8 cellular contexts compared by ENCODE assay signal in genomic region chr1:109852221-109853015, GRCh38. TPM values are rescaled to one million over a fixed set of nuclear protein-coding genes. Genes with fewer than 3 reads are reported as not detected.
DNase-seq lines count a peak whose midpoint lies in the region; TF ChIP-seq lines count a peak whose summit lies in the region.
"Not testable (repeated sequence)": the region's sequence is repeated elsewhere in the genome, so short reads cannot be mapped to it uniquely, and the experiment has no call there.

No MANE protein-coding gene starts in this region.

- WGBS in thyroid gland, 2 donors = 80 to 90% methylated on average over 12 of the region's 12 CpGs

- H3K4me3 ChIP-seq in thyroid gland (replicated peaks in 1 of 3) = not testable (repeated sequence)

- intact Hi-C loops in thyroid gland (cut with DNase I) = not testable (repeated sequence)

- peaks cover 10 to 14% of the 10 kb centered on the region in 2 donors for H3K4me1 ChIP-seq in thyroid gland

- not testable (repeated sequence) for TF ChIP-seq POLR2A in thyroid gland (IDR thresholded peaks at IDR 0.05)

- TF ChIP-seq CTCF in thyroid gland (IDR thresholded peaks at IDR 0.05) = not testable (repeated sequence)

- not testable (repeated sequence) for H3K27me3 ChIP-seq in thyroid gland

- not testable (repeated sequence) for H3K36me3 ChIP-seq in thyroid gland

- peak; percentile 79 for DNase-seq in Ammon's horn (ENCODE audit: low spot score)
- peak; percentile 39 for DNase-seq in NCI-H226
- DNase-seq in anterior cingulate cortex (lab: John Stamatoyannopoulos, UW) = peak in 45 of 58 donors; percentile 10 to 89 (median 51)
- peak; percentile 74 to 89 for DNase-seq in dermis microvascular lymphatic vessel endothelial cell (ENCODE audit: low read depth in 2 of 2)
- DNase-seq in glomerular visceral epithelial cell (ENCODE audit: extremely low spot score) = peak; percentile 35
- peak; percentile 43 for DNase-seq in kidney tubule cell (ENCODE audit: low spot score)
- peak; percentile 86 for DNase-seq in pons (ENCODE audit: low spot score)
- peak; percentile 17 to 22 for DNase-seq in thyroid gland

- H3K27ac ChIP-seq in thyroid gland = not testable (repeated sequence)

- H3K9me3 ChIP-seq in thyroid gland = not testable (repeated sequence)

RNA-seq across cellular contexts. Expression of gene CSF1, which starts 58.2 kb away (rescaled TPM):
- total RNA-seq in dermis microvascular lymphatic vessel endothelial cell = 4.6 and 7.6 TPM in 2 replicates
- 100 to 1,000 TPM in 1 of 4 donors, 10 to 100 TPM in 3; 33.5 to 127 (median 62.3) TPM for total RNA-seq in thyroid gland

Comparison
In these comparisons a context has a peak if more than half of its experiments do, and no peak if none do; other contexts are left out.
1. DNase-seq: peak in every context shown above with its lines; median percentile 86 in pons; 82 in dermis microvascular lymphatic vessel endothelial cell; 79 in Ammon's horn; 51 in anterior cingulate cortex; 43 in kidney tubule cell; 39 in NCI-H226; 35 in glomerular visceral epithelial cell; 20 in thyroid gland.